21 cellular contexts compared by ENCODE assay signal in genomic region chr21:28018213-28018612, GRCh38.
"Had no signal": no experiment of that assay in that cellular context is flagged by ENCODE, and none has a peak within 500 bp of the region (broad histone marks: within the 10 kb centered on the region; RNA-seq: fewer than 3 reads in every experiment).

No MANE protein-coding gene starts in this region.

- H3K4me1 ChIP-seq: esophagus squamous epithelium, gastroesophageal sphincter, neural progenitor cell, pancreas, transverse colon had no signal

- H3K27me3 ChIP-seq: esophagus squamous epithelium, gastroesophageal sphincter, neural progenitor cell, pancreas, transverse colon had no signal

- ATAC-seq: gastroesophageal sphincter, left ventricle myocardium superior had no signal

- H3K36me3 ChIP-seq: esophagus squamous epithelium, gastroesophageal sphincter, neural progenitor cell, pancreas, thoracic aorta, transverse colon had no signal

- H3K4me3 ChIP-seq: esophagus squamous epithelium, gastroesophageal sphincter, lung, neural progenitor cell, pancreas, thoracic aorta, transverse colon had no signal

- H3K4me1 Mint-ChIP-seq: neural progenitor cell had no signal

- H3K9me3 ChIP-seq: esophagus squamous epithelium, gastroesophageal sphincter, pancreas, thoracic aorta, transverse colon had no signal

- DNase-seq: esophagus squamous epithelium; foreskin fibroblast; glutamatergic neuron; islet precursor cell; left cardiac atrium; left ventricle myocardium superior; mesenchymal stem cell; midbrain; occipital lobe; right cardiac atrium; stimulated activated CD4-positive, alpha-beta T cell treated with anti-CD3 and anti-CD28 coated beads, Interleukin-4, amount 100 ng/mL, for 1 hour; stimulated activated naive CD4-positive, alpha-beta T cell treated with Interleukin-2 at 50 U/mL for 16 hours; transverse colon had no signal

- H3K9me3 Mint-ChIP-seq: dendritic cell treated with granulocyte-macrophage colony-stimulating factor and Interleukin-4, amounts not matched to agents 40 ng/mL and 50 ng/mL, for 4 days; natural killer cell treated with Interleukin-12 subunit alpha and Interleukin-12 subunit beta and Interleukin-15 and Interleukin-18, amount 100 ng/mL, for 72 hours; neural progenitor cell had no signal

- H3K27ac ChIP-seq: esophagus squamous epithelium, gastroesophageal sphincter, neural progenitor cell, pancreas, thoracic aorta, transverse colon had no signal

- H3K36me3 Mint-ChIP-seq: natural killer cell treated with Interleukin-12 subunit alpha and Interleukin-12 subunit beta and Interleukin-15 and Interleukin-18, amount 100 ng/mL, for 72 hours; neural progenitor cell had no signal

- H3K27me3 Mint-ChIP-seq: dendritic cell treated with granulocyte-macrophage colony-stimulating factor and Interleukin-4, amounts not matched to agents 40 ng/mL and 50 ng/mL, for 4 days; natural killer cell treated with Interleukin-12 subunit alpha and Interleukin-12 subunit beta and Interleukin-15 and Interleukin-18, amount 100 ng/mL, for 72 hours had no signal

- H3K27ac Mint-ChIP-seq: dendritic cell treated with granulocyte-macrophage colony-stimulating factor and Interleukin-4, amounts not matched to agents 40 ng/mL and 50 ng/mL, for 4 days; natural killer cell treated with Interleukin-12 subunit alpha and Interleukin-12 subunit beta and Interleukin-15 and Interleukin-18, amount 100 ng/mL, for 72 hours; neural progenitor cell; progenitor cell of endocrine pancreas had no signal

- H3K4me3 Mint-ChIP-seq: dendritic cell treated with granulocyte-macrophage colony-stimulating factor and Interleukin-4, amounts not matched to agents 40 ng/mL and 50 ng/mL, for 4 days; natural killer cell treated with Interleukin-12 subunit alpha and Interleukin-12 subunit beta and Interleukin-15 and Interleukin-18, amount 100 ng/mL, for 72 hours; neural progenitor cell had no signal
